ENCODE assay signal across 15 cellular contexts in the genomic region with DNA sequence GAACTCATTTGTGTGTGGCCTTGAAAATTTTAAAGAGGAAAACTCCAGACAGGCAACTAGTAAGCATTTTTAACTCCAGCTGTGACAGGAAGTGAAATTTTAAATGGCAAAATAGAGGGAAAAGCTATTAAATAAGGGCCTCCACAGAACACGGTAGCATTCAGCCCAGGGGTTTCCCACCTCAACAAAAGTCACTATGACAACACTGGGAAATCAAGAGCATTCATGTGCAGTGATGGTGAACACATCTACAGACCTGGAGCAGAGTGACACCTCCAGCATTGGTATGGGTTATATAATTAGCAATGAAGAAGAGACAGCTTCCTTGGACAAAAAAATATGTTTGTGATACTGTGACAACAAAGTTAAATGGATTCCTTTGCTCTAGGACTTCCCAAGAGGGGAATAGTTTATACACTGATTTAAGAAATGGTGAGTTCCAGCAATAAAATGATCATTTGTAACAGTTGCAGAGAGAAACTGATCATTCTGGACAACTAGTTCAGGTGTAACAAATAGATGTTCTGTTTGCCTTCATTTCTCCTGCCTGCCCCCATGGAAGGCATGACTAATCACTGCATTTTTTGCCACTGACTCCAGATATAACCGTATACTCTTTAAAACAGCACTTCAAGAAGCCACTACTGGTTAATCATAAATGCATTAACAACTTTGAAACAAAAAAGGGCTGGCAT.
DNase-seq lines count a peak whose midpoint lies in the region; ATAC-seq, FAIRE-seq and TF ChIP-seq lines count a peak whose summit lies in the region.
"Had no signal": no experiment of that assay in that cellular context is flagged by ENCODE, and none has a peak within 500 bp of the region (broad histone marks: within the 10 kb centered on the region; RNA-seq: fewer than 3 reads in every experiment).

No MANE protein-coding gene starts in this region.

- no peak for TF ChIP-seq POLR2A in HepG2 (IDR thresholded peaks at IDR 0.05; ENCODE audit: insufficient read depth in 1 of 2, low read depth in 2 of 2, low read length in 2 of 2)

- no peaks in the 10 kb centered on the region for H3K79me2 ChIP-seq in HepG2 (ENCODE audit: insufficient read depth, low read length)

- no peak overlapping the region for H2AFZ ChIP-seq in HepG2 (ENCODE audit: low read length)

- H3K9ac ChIP-seq in HepG2 (ENCODE audit: insufficient read depth, low read depth, low read length), result no peak overlapping the region

- BruUV-seq in HepG2 (replicated peaks; lab: Mats Ljungman, UMichigan), result no TSS peak

- H3K4me3 ChIP-seq in HepG2 (replicated peaks in 1 of 3; ENCODE audit: insufficient read depth in 1 of 3, low read depth in 2 of 3, low read length in 3 of 3), result no peak overlapping the region
- H3K4me3 ChIP-seq: gastroesophageal sphincter, suprapubic skin had no signal

- peak overlapping the region; percentile 66 for H3K27ac Mint-ChIP-seq in neural crest cell (ENCODE audit: unreplicated experiment)
- no peak overlapping the region for H3K27ac Mint-ChIP-seq in activated T-cell treated with anti-CD3 and anti-CD28 coated beads, Interleukin-2, amount 50 U/mL, for 24 hours
- H3K27ac Mint-ChIP-seq: activated CD4-positive, alpha-beta T cell treated with anti-CD3 and anti-CD28 coated beads, Interleukin-2, amount 10 ng/mL, durations not matched to agents 7 days and 5 days; naive thymus-derived CD8-positive, alpha-beta T cell had no signal

- DNase-seq in amniotic epithelial cell (ENCODE audit: low read depth) (peak; percentile 59), neural crest cell (ENCODE audit: low read depth, low spot score) (no peak), NCI-H2081 treated with DMSO at 0.1 percent for 48 hours (lab: John Stamatoyannopoulos, UW) (no peak), HepG2 (ENCODE audit: low spot score) (no peak), D341Med (ENCODE audit: low spot score) (no peak)
- no peak for DNase-seq in activated T-cell treated with anti-CD3 and anti-CD28 coated beads, Interleukin-2, amount 50 U/mL, for 24 hours
- DNase-seq: activated CD4-positive, alpha-beta T cell treated with anti-CD3 and anti-CD28 coated beads, Interleukin-2, amount 10 ng/mL, durations not matched to agents 7 days and 5 days; anterior cingulate cortex; naive thymus-derived CD8-positive, alpha-beta T cell; NCI-H1436 treated with DMSO at 0.1 percent for 48 hours; SHP77 had no signal

- H3K36me3 Mint-ChIP-seq in neural crest cell (ENCODE audit: low read depth), result no peaks in the 10 kb centered on the region
- H3K36me3 Mint-ChIP-seq in activated T-cell treated with anti-CD3 and anti-CD28 coated beads, Interleukin-2, amount 50 U/mL, for 24 hours (ENCODE audit: low read depth), result no peaks in the 10 kb centered on the region
- H3K36me3 Mint-ChIP-seq: naive thymus-derived CD8-positive, alpha-beta T cell had no signal

- H4K20me1 ChIP-seq in HepG2 (ENCODE audit: insufficient read depth, low read length), result no peaks in the 10 kb centered on the region

- H3K36me3 ChIP-seq in HepG2 (replicated peaks in 1 of 2; ENCODE audit: control insufficient read depth in 1 of 2, insufficient read depth in 2 of 2, low read length in 2 of 2), result no peaks in the 10 kb centered on the region
- H3K36me3 ChIP-seq: gastroesophageal sphincter, suprapubic skin had no signal

- in situ Hi-C loops in HepG2 (cut with HindIII; ENCODE audit: extremely low pct_ligation_motif_present, low pct_unique_long_range_greater_than_20kb), result loop anchor here (10.0 kb wide), 2 partner anchors 156 to 226 kb away; a partner anchor contains a TSS

- no peaks in the 10 kb centered on the region for H3K9me3 ChIP-seq in HepG2 (ENCODE audit: low read length)
- H3K9me3 ChIP-seq: gastroesophageal sphincter, suprapubic skin had no signal

- H3K27ac ChIP-seq in HepG2 (ENCODE audit: extremely low read length, insufficient read depth, low read length), result no peak overlapping the region
- H3K27ac ChIP-seq: gastroesophageal sphincter, suprapubic skin had no signal

- H3K27me3 ChIP-seq in HepG2 (ENCODE audit: control insufficient read depth in 1 of 2, insufficient read depth in 2 of 2, low read length in 2 of 2), result peaks cover 0 to 16% of the 10 kb centered on the region in 2 experiments; a peak in 2 of 5 replicates
- H3K27me3 ChIP-seq: gastroesophageal sphincter, suprapubic skin had no signal

- H3K27me3 Mint-ChIP-seq in neural crest cell (ENCODE audit: low read depth), result no peaks in the 10 kb centered on the region
- no peaks in the 10 kb centered on the region for H3K27me3 Mint-ChIP-seq in activated T-cell treated with anti-CD3 and anti-CD28 coated beads, Interleukin-2, amount 50 U/mL, for 24 hours

- no peak overlapping the region for H3K4me2 ChIP-seq in HepG2 (ENCODE audit: low read depth, low read length)

- TF ChIP-seq EP300 in HepG2 (IDR thresholded peaks at IDR 0.05; ENCODE audit: low read depth in 2 of 2, low read length in 2 of 2), result no peak
- TF ChIP-seq EP300 in HepG2 (CRISPR knock-in tag; IDR thresholded peaks at IDR 0.05; ENCODE audit: borderline replicate concordance), result no peak

- H3K4me3 Mint-ChIP-seq in neural crest cell, result no peak overlapping the region
- H3K4me3 Mint-ChIP-seq in activated T-cell treated with anti-CD3 and anti-CD28 coated beads, Interleukin-2, amount 50 U/mL, for 24 hours, result no peak overlapping the region
- H3K4me3 Mint-ChIP-seq: activated CD4-positive, alpha-beta T cell treated with anti-CD3 and anti-CD28 coated beads, Interleukin-2, amount 10 ng/mL, durations not matched to agents 7 days and 5 days; naive thymus-derived CD8-positive, alpha-beta T cell had no signal

- WGBS in HepG2 (ENCODE audit: low lambda C conversion rate), result 2% methylated on average over 2 of the region's 2 CpGs

- no peak for TF ChIP-seq CTCF in neural crest cell (conservative IDR thresholded peaks at IDR 0.05)
- TF ChIP-seq CTCF in HepG2 (CRISPR knock-in tag; IDR thresholded peaks at IDR 0.05), result no peak

- CTCF ChIA-PET in HepG2 (lab: Yijun Ruan, JAX; ENCODE audit: low intra/inter-chr PET ratio, low total read pairs), result no interaction called here

- TF ChIP-seq RAD21 in HepG2 (CRISPR knock-in tag; IDR thresholded peaks at IDR 0.05), result no peak

- ATAC-seq in GM18498 (IDR thresholded peaks at IDR 0.05; ENCODE audit: unreplicated experiment) (peak; percentile 56), HG03175 (IDR thresholded peaks at IDR 0.05; ENCODE audit: unreplicated experiment) (peak; percentile 53), HepG2 (no peak)
- ATAC-seq: gastroesophageal sphincter; naive thymus-derived CD8-positive, alpha-beta T cell had no signal

- 0 out of 2 replicates have a peak, but pooled peaks cover 7% of the 10 kb centered on the region for H3K4me1 ChIP-seq in HepG2 (ENCODE audit: insufficient read depth, low read length)

- POLR2A ChIA-PET in HepG2 (lab: Yijun Ruan, JAX), result no interaction called here

- no peaks in the 10 kb centered on the region for H3K9me3 Mint-ChIP-seq in neural crest cell
- no peaks in the 10 kb centered on the region for H3K9me3 Mint-ChIP-seq in activated T-cell treated with anti-CD3 and anti-CD28 coated beads, Interleukin-2, amount 50 U/mL, for 24 hours
- H3K9me3 Mint-ChIP-seq: activated CD4-positive, alpha-beta T cell treated with anti-CD3 and anti-CD28 coated beads, Interleukin-2, amount 10 ng/mL, durations not matched to agents 7 days and 5 days; naive thymus-derived CD8-positive, alpha-beta T cell had no signal

- no peak for FAIRE-seq in HepG2 (lab: Jason Lieb, UNC)

- intact Hi-C loops in HepG2 (cut with micrococcal nuclease; ENCODE audit: unreplicated experiment), result no loop called here

- peaks cover 11% of the 10 kb centered on the region for H3K4me1 Mint-ChIP-seq in neural crest cell
- H3K4me1 Mint-ChIP-seq in activated T-cell treated with anti-CD3 and anti-CD28 coated beads, Interleukin-2, amount 50 U/mL, for 24 hours (ENCODE audit: low read depth), result peaks cover 18% of the 10 kb centered on the region
- H3K4me1 Mint-ChIP-seq: activated CD4-positive, alpha-beta T cell treated with anti-CD3 and anti-CD28 coated beads, Interleukin-2, amount 10 ng/mL, durations not matched to agents 7 days and 5 days had no signal

TF ChIP-seq in HepG2, 621 proteins besides CTCF, POLR2A, EP300 and RAD21 (continues in another document):
- TF ChIP-seq PAX8 (CRISPR knock-in tag; IDR thresholded peaks at IDR 0.05; ENCODE audit: borderline replicate concordance) (no peak), ZNF790 (CRISPR knock-in tag; IDR thresholded peaks at IDR 0.05; ENCODE audit: borderline replicate concordance) (no peak)
- TF ChIP-seq, protein P1, sequence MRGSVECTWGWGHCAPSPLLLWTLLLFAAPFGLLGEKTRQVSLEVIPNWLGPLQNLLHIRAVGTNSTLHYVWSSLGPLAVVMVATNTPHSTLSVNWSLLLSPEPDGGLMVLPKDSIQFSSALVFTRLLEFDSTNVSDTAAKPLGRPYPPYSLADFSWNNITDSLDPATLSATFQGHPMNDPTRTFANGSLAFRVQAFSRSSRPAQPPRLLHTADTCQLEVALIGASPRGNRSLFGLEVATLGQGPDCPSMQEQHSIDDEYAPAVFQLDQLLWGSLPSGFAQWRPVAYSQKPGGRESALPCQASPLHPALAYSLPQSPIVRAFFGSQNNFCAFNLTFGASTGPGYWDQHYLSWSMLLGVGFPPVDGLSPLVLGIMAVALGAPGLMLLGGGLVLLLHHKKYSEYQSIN (CRISPR knock-in tag; IDR thresholded peaks at IDR 0.05; ENCODE audit: borderline replicate concordance), result no peak
- TF ChIP-seq, protein P2, sequence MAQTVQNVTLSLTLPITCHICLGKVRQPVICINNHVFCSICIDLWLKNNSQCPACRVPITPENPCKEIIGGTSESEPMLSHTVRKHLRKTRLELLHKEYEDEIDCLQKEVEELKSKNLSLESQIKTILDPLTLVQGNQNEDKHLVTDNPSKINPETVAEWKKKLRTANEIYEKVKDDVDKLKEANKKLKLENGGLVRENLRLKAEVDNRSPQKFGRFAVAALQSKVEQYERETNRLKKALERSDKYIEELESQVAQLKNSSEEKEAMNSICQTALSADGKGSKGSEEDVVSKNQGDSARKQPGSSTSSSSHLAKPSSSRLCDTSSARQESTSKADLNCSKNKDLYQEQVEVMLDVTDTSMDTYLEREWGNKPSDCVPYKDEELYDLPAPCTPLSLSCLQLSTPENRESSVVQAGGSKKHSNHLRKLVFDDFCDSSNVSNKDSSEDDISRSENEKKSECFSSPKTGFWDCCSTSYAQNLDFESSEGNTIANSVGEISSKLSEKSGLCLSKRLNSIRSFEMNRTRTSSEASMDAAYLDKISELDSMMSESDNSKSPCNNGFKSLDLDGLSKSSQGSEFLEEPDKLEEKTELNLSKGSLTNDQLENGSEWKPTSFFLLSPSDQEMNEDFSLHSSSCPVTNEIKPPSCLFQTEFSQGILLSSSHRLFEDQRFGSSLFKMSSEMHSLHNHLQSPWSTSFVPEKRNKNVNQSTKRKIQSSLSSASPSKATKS (CRISPR knock-in tag; IDR thresholded peaks at IDR 0.05), result no peak
